ENCODE assay signal across 9 cellular contexts in the genomic region with DNA sequence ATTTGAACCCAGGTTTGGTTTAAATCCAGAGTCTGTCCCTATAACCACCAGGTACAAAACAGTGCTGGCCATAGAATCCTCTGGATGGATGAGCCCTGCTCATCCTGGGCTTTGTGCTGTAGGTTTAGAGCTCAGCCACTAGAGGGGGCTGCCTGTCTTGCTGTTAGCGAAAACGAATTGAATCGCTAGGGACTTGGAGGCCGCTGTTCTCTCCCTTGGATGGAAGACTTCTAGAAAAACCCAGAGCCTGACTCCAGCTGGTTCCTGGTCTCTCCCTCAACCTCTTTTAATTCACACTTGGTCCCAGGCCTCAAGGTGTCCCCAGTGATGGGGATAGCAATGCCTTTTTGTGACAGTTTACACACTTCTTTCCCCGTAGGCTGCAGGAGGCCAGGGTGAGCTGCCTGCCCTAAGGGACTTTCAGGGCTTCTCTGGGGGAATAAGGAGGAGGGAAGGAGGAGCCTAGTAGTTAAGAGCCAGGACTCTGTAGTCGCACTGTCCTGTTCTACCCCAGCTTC. TPM values are rescaled to one million over a fixed set of nuclear protein-coding genes. Genes with fewer than 3 reads are reported as not detected.
DNase-seq lines count a peak whose midpoint lies in the region; ATAC-seq and TF ChIP-seq lines count a peak whose summit lies in the region.
"Had no signal": no experiment of that assay in that cellular context is flagged by ENCODE, and none has a peak within 500 bp of the region (broad histone marks: within the 10 kb centered on the region; RNA-seq: fewer than 3 reads in every experiment).

No MANE protein-coding gene starts in this region.

- no peak overlapping the region for H3K27ac Mint-ChIP-seq in Caco-2 (ENCODE audit: unreplicated experiment)
- H3K27ac Mint-ChIP-seq: activated B cell treated with CpG ODN at 0.5 μM for 24 hours had no signal

- H3K79me1 ChIP-seq in IMR-90 (ENCODE audit: low read depth in 1 of 2, low read length in 2 of 2), result no peaks in the 10 kb centered on the region

- no peak overlapping the region for H3K56ac ChIP-seq in IMR-90 (ENCODE audit: extremely low read depth, insufficient read depth, low read length)

- H3K4me1 ChIP-seq in Caco-2 (peaks cover 23% of the 10 kb centered on the region), IMR-90 (ENCODE audit: control insufficient read depth, insufficient read depth, low read length) (0 out of 2 replicates have a peak, but pooled peaks cover 3% of the 10 kb centered on the region), Panc1 (ENCODE audit: control insufficient read depth, insufficient read depth, low read length) (peaks cover 19% of the 10 kb centered on the region)

- dilution Hi-C loops in IMR-90 (cut with HindIII; ENCODE audit: low sequenced_read_pairs, unreplicated experiment), result no loop called here

- no peaks in the 10 kb centered on the region for H4K20me1 ChIP-seq in IMR-90 (ENCODE audit: insufficient read depth, low read length)

- peak; percentile 78 to 80 for TF ChIP-seq CTCF in Caco-2 (IDR thresholded peaks at IDR 0.05; ENCODE audit: insufficient read depth in 1 of 2, low read depth in 1 of 2, low read length in 1 of 2, severe bottlenecking in 1 of 2, unreplicated experiment in 1 of 2)
- TF ChIP-seq CTCF in IMR-90 (conservative IDR thresholded peaks at IDR 0.05; ENCODE audit: low read depth, low read length), result peak; percentile 87
- TF ChIP-seq CTCF in Panc1 (IDR thresholded peaks at IDR 0.05), result peak; percentile 92

- H3K4me2 ChIP-seq in IMR-90 (ENCODE audit: low read depth, low read length), result no peak overlapping the region

- H3K4me3 Mint-ChIP-seq in Caco-2 (ENCODE audit: unreplicated experiment), result no peak overlapping the region
- H3K4me3 Mint-ChIP-seq: activated B cell treated with CpG ODN at 0.5 μM for 24 hours had no signal

- no CpG with 5 or more reads among the region's 6 CpGs for WGBS in IMR-90 (ENCODE audit: extremely low coverage in 2 of 2, insufficient read length in 1 of 2), 2 experiments

- no peak overlapping the region for H3K9ac ChIP-seq in IMR-90 (ENCODE audit: low read depth, low read length)

- peaks cover 11% of the 10 kb centered on the region; the same call in 1 of the 2 replicates for H3K9me1 ChIP-seq in IMR-90 (ENCODE audit: insufficient read depth, low read length)

- peak overlapping the region; percentile 83 for H2AFZ ChIP-seq in IMR-90 (replicated peaks; ENCODE audit: low read length, poor library complexity)

- no peak overlapping the region for H3K18ac ChIP-seq in IMR-90 (ENCODE audit: low read depth, low read length)

- H3K27ac ChIP-seq in IMR-90 (ENCODE audit: insufficient read depth, low read length) (no peak overlapping the region), Panc1 (ENCODE audit: low read length) (peak overlapping the region; percentile 55; the same call in 1 of the 2 replicates)

- H4K5ac ChIP-seq in IMR-90 (ENCODE audit: low read depth, low read length), result no peak overlapping the region

- H2BK120ac ChIP-seq in IMR-90 (ENCODE audit: low read depth, low read length), result peak overlapping the region; percentile 28; the same call in 1 of the 2 replicates

- H4K91ac ChIP-seq in IMR-90 (ENCODE audit: insufficient read depth, low read depth, low read length), result no peak overlapping the region

- POLR2A ChIA-PET in Caco-2 (lab: Charles Lee), result no interaction called here
- POLR2A ChIA-PET in IMR-90 (lab: Charles Lee; ENCODE audit: unreplicated experiment), result no interaction called here
- POLR2A ChIA-PET in Panc1 (lab: Charles Lee), result no interaction called here

- CTCF ChIA-PET in Caco-2 (lab: Charles Lee) (interaction anchor here (0.6 to 3.1 kb wide), 7 partner anchors 9 to 887 kb away, joined by 3 to 58 read pairs (median 7); partner anchors contain the start of gene RIPPLY1), IMR-90 (lab: Yijun Ruan, JAX) (interaction anchor here (0.6 to 1.5 kb wide), 7 partner anchors 10 to 1025 kb away, joined by 3 to 7 read pairs (median 3); no protein-coding TSS in a partner anchor), Panc1 (lab: Charles Lee) (interaction anchor here (1.1 to 1.5 kb wide), 2 partner anchors 66 to 101 kb away, joined by 3 to 13 read pairs; no protein-coding TSS in a partner anchor)

- no TSS peak for BruUV-seq in Caco-2 (replicated peaks; lab: Mats Ljungman, UMichigan)
- BruUV-seq in IMR-90 (replicated peaks; lab: Mats Ljungman, UMichigan), result no TSS peak
- no TSS peak for BruUV-seq in Panc1 (replicated peaks; lab: Mats Ljungman, UMichigan)

- ATAC-seq in GM19455 (IDR thresholded peaks at IDR 0.05; ENCODE audit: unreplicated experiment) (peak; percentile 94), IMR-90 (ENCODE audit: low read depth) (peak; percentile 86), Panc1 (peak; percentile 93)

- H3K14ac ChIP-seq in IMR-90 (replicated peaks; ENCODE audit: low read depth, low read length), result no peak overlapping the region

- no peak overlapping the region for H2BK15ac ChIP-seq in IMR-90 (ENCODE audit: low read depth, low read length)

- intact Hi-C loops in Caco-2 (cut with micrococcal nuclease; ENCODE audit: unreplicated experiment), result loop anchor here (1.0 to 10.0 kb wide), 3 partner anchors 61 to 180 kb away; no protein-coding TSS in a partner anchor
- intact Hi-C loops in IMR-90 (cut with micrococcal nuclease), result loop anchor here (1.0 to 10.0 kb wide), 9 partner anchors 38 to 1000 kb away; partner anchors contain the start of genes NCBP2L, PRPS1, RBM41 and TSC22D3
- intact Hi-C loops in Panc1 (cut with micrococcal nuclease; ENCODE audit: unreplicated experiment), result loop anchor here (1.0 to 2.0 kb wide), 2 partner anchors 59 to 66 kb away; no protein-coding TSS in a partner anchor

- DNase-seq in Caco-2, result peak; percentile 72 to 73
- DNase-seq in IMR-90, result peak; percentile 73
- peak; percentile 62 for DNase-seq in Panc1 (ENCODE audit: low read depth, low spot score)
- DNase-seq in activated effector memory CD4-positive, alpha-beta T cell treated with anti-CD3 and anti-CD28 coated beads, Interleukin-2, amount 50 U/mL, for 16 hours, result peak; percentile 74
- peak; percentile 68 for DNase-seq in glomerular visceral epithelial cell (ENCODE audit: extremely low spot score)
- peak; percentile 67 for DNase-seq in pons (ENCODE audit: low spot score)
- DNase-seq in epidermal melanocyte (ENCODE audit: insufficient read length, low spot score), result no peak
- DNase-seq: activated B cell treated with CpG ODN at 0.5 μM for 24 hours had no signal

- no peak overlapping the region for H3K4ac ChIP-seq in IMR-90 (ENCODE audit: low read depth, low read length)

- H2BK5ac ChIP-seq in IMR-90 (ENCODE audit: low read depth, low read length, poor library complexity, severe bottlenecking), result no peak overlapping the region

- H3K4me1 Mint-ChIP-seq in Caco-2 (ENCODE audit: low read depth, unreplicated experiment), result peaks cover 13% of the 10 kb centered on the region
- H3K4me1 Mint-ChIP-seq: activated B cell treated with CpG ODN at 0.5 μM for 24 hours had no signal

- H3K36me3 Mint-ChIP-seq in Caco-2 (ENCODE audit: insufficient read depth, unreplicated experiment), result no peaks in the 10 kb centered on the region

- H3K4me3 ChIP-seq in Caco-2 (ENCODE audit: low read depth, low read length) (no peak overlapping the region), IMR-90 (ENCODE audit: insufficient read depth, low read depth, low read length) (no peak overlapping the region), Panc1 (ENCODE audit: low read depth in 2 of 2, low read length in 2 of 2) (peak overlapping the region in 1 of 2 experiments; percentile 38; a peak in 2 of 4 replicates)

- peak; percentile 89 for TF ChIP-seq RAD21 in IMR-90 (IDR thresholded peaks at IDR 0.05; ENCODE audit: low read length)

- H3K9me3 ChIP-seq in Caco-2 (no peaks in the 10 kb centered on the region), IMR-90 (ENCODE audit: control insufficient read depth, insufficient read depth, low read length) (no peaks in the 10 kb centered on the region), Panc1 (ENCODE audit: control insufficient read depth, insufficient read depth, low read depth, low read length) (no peaks in the 10 kb centered on the region)

- H2AK9ac ChIP-seq in IMR-90 (replicated peaks; ENCODE audit: low read depth, low read length, poor library complexity), result no peak overlapping the region

- H3K27me3 Mint-ChIP-seq in Caco-2 (ENCODE audit: insufficient read depth, unreplicated experiment), result no peaks in the 10 kb centered on the region
- H3K27me3 Mint-ChIP-seq: activated B cell treated with CpG ODN at 0.5 μM for 24 hours had no signal

- H4K8ac ChIP-seq in IMR-90 (ENCODE audit: low read depth in 2 of 2, low read length in 2 of 2), result peak overlapping the region in 1 of 2 experiments; percentile 7; a peak in 1 of 4 replicates

- no peak for TF ChIP-seq POLR2A in IMR-90 (IDR thresholded peaks at IDR 0.05; ENCODE audit: low read depth, low read length)

- no peaks in the 10 kb centered on the region for H3K36me3 ChIP-seq in Caco-2 (ENCODE audit: control insufficient read depth, insufficient read depth, low read length)
- H3K36me3 ChIP-seq in IMR-90 (ENCODE audit: control insufficient read depth, insufficient read depth, low read length), result no peaks in the 10 kb centered on the region
- no peaks in the 10 kb centered on the region for H3K36me3 ChIP-seq in Panc1 (ENCODE audit: control insufficient read depth, insufficient read depth, low read length)

- no peak overlapping the region for H3K23ac ChIP-seq in IMR-90 (ENCODE audit: low read depth, low read length)

- in situ Hi-C loops in IMR-90 (cut with MboI; ENCODE audit: low sequenced_read_pairs), result no loop called here
- in situ Hi-C loops in Panc1 (cut with HindIII; ENCODE audit: low pct_unique_long_range_greater_than_20kb, low sequenced_read_pairs), result no loop called here

- no peaks in the 10 kb centered on the region for H3K9me3 Mint-ChIP-seq in Caco-2 (ENCODE audit: unreplicated experiment)
- H3K9me3 Mint-ChIP-seq: activated B cell treated with CpG ODN at 0.5 μM for 24 hours had no signal

- H3K27me3 ChIP-seq in Caco-2 (replicated peaks; ENCODE audit: control insufficient read depth, insufficient read depth, low read length), result no peaks in the 10 kb centered on the region
- peaks cover 17% of the 10 kb centered on the region for H3K27me3 ChIP-seq in IMR-90 (ENCODE audit: control insufficient read depth, insufficient read depth, low read length)
- no peaks in the 10 kb centered on the region for H3K27me3 ChIP-seq in Panc1 (ENCODE audit: control insufficient read depth, insufficient read depth, low read length)

- peak overlapping the region; percentile 29; the same call in 1 of the 2 replicates for H2BK20ac ChIP-seq in IMR-90 (ENCODE audit: low read depth, low read length)

- H2AK5ac ChIP-seq in IMR-90 (ENCODE audit: low read depth, low read length), result 0 out of 2 replicates have a peak overlapping the region, but pooled peaks have one; percentile 21

RNA-seq across cellular contexts. Expression of gene RIPPLY1, which starts 8.7 kb away (rescaled TPM):
- not detected in 2 replicates for total RNA-seq in Caco-2 (2022)
- not detected in 2 replicates for total RNA-seq in IMR-90 (2012; rRNA removed)
- polyA plus RNA-seq in IMR-90 (2012; rRNA removed), result not detected in 2 replicates
- polyA plus RNA-seq in IMR-90 (2012; cell fraction: cytosol; rRNA removed), result not detected in 2 replicates
- 0.07 and 0.15 TPM in 2 replicates for polyA plus RNA-seq in IMR-90 (2012; cell fraction: nucleus; rRNA removed; ENCODE audit: low replicate concordance)
- total RNA-seq in Panc1 (2021; ENCODE audit: unreplicated experiment), result not detected
- polyA plus RNA-seq in Panc1 (2012; ENCODE audit: insufficient read length), result not detected
- total RNA-seq: activated B cell treated with CpG ODN at 0.5 μM for 24 hours had no signal

RNA-seq across cellular contexts. Expression of gene CLDN2, which starts 25.8 kb away (rescaled TPM):
- total RNA-seq in Caco-2 (2022), result 2.9 and 3.6 TPM in 2 replicates
- not detected in 2 replicates for total RNA-seq in IMR-90 (2012; rRNA removed)
- polyA plus RNA-seq in IMR-90 (2012; rRNA removed), result 0.03 TPM in 2 replicates
- polyA plus RNA-seq in IMR-90 (2012; cell fraction: cytosol; rRNA removed), result 0.01 TPM in 1 of 2 replicates, not detected in the other
- polyA plus RNA-seq in IMR-90 (2012; cell fraction: nucleus; rRNA removed; ENCODE audit: low replicate concordance), result 0.02 and 0.08 TPM in 2 replicates
- total RNA-seq in Panc1 (2021; ENCODE audit: unreplicated experiment), result 0.10 TPM
- not detected for polyA plus RNA-seq in Panc1 (2012; ENCODE audit: insufficient read length)
- total RNA-seq: activated B cell treated with CpG ODN at 0.5 μM for 24 hours had no signal
